ENCODE assay signal across 8 cellular contexts in genomic region chr6:159729598-159729997, GRCh38. TPM values are rescaled to one million over a fixed set of nuclear protein-coding genes. Genes with fewer than 3 reads are reported as not detected.
DNase-seq lines count a peak whose midpoint lies in the region; ATAC-seq and TF ChIP-seq lines count a peak whose summit lies in the region.

No MANE protein-coding gene starts in this region.

- DNase-seq in activated T-cell treated with anti-CD3 and anti-CD28 coated beads, Interleukin-2, amount 50 U/mL, for 4 hours: no peak
- DNase-seq in activated T-cell treated with anti-CD3 and anti-CD28 coated beads for 4 hours (no peak), NT2/D1 (ENCODE audit: low read depth, low spot score) (no peak), endothelial cell (ENCODE audit: low spot score) (no peak), NCI-H1930 (lab: John Stamatoyannopoulos, UW) (no peak), NCI-H187 treated with DMSO at 0.1 percent for 48 hours (lab: John Stamatoyannopoulos, UW) (no peak), dedifferentiated amniotic fluid mesenchymal stem cell (ENCODE audit: extremely low spot score) (no peak)

- H3K36me3 ChIP-seq in NT2/D1 (ENCODE audit: insufficient read depth, insufficient read length, low read length) (peaks cover 18% of the 10 kb centered on the region), rectal smooth muscle tissue (ENCODE audit: control insufficient read depth, insufficient read depth, low read length) (peaks cover 2% of the 10 kb centered on the region)

- no peak for TF ChIP-seq CTCF in endothelial cell (IDR thresholded peaks at IDR 0.05; ENCODE audit: unreplicated experiment)

- H3K27me3 Mint-ChIP-seq in activated T-cell treated with anti-CD3 and anti-CD28 coated beads, Interleukin-2, amount 50 U/mL, for 4 hours (ENCODE audit: low read depth): no peaks in the 10 kb centered on the region
- no peaks in the 10 kb centered on the region for H3K27me3 Mint-ChIP-seq in endothelial cell (ENCODE audit: unreplicated experiment)

- ATAC-seq in activated T-cell treated with anti-CD3 and anti-CD28 coated beads, Interleukin-2, amount 50 U/mL, for 4 hours: no peak

- H3K9me3 ChIP-seq in NT2/D1 (ENCODE audit: insufficient read depth, low read length): no peaks in the 10 kb centered on the region

- H3K9ac ChIP-seq in NT2/D1 (ENCODE audit: insufficient read length, low read depth) (peak overlapping the region; percentile 24), rectal smooth muscle tissue (ENCODE audit: low read length) (no peak overlapping the region)

- peak overlapping the region; percentile 32 for H3K27ac Mint-ChIP-seq in endothelial cell (ENCODE audit: unreplicated experiment)

- peak overlapping the region; percentile 91 for H3K4me3 Mint-ChIP-seq in activated T-cell treated with anti-CD3 and anti-CD28 coated beads, Interleukin-2, amount 50 U/mL, for 4 hours
- no peak overlapping the region for H3K4me3 Mint-ChIP-seq in endothelial cell (ENCODE audit: unreplicated experiment)

- H3K4me3 ChIP-seq in NT2/D1 (ENCODE audit: insufficient read length, low read depth): peak overlapping the region; percentile 85
- peak overlapping the region; percentile 81 for H3K4me3 ChIP-seq in rectal smooth muscle tissue (ENCODE audit: low read length)

- H3K9me3 Mint-ChIP-seq in activated T-cell treated with anti-CD3 and anti-CD28 coated beads, Interleukin-2, amount 50 U/mL, for 4 hours: no peaks in the 10 kb centered on the region
- no peaks in the 10 kb centered on the region for H3K9me3 Mint-ChIP-seq in endothelial cell (ENCODE audit: unreplicated experiment)

- H3K27me3 ChIP-seq in NT2/D1 (ENCODE audit: insufficient read depth, insufficient read length): no peaks in the 10 kb centered on the region
- H3K27me3 ChIP-seq in rectal smooth muscle tissue (ENCODE audit: control insufficient read depth, insufficient read depth, low read length): no peaks in the 10 kb centered on the region

- H3K27ac ChIP-seq in rectal smooth muscle tissue (ENCODE audit: low read depth, low read length): no peak overlapping the region

- peaks cover 53% of the 10 kb centered on the region for H3K4me1 Mint-ChIP-seq in activated T-cell treated with anti-CD3 and anti-CD28 coated beads, Interleukin-2, amount 50 U/mL, for 4 hours (ENCODE audit: low read depth)
- H3K4me1 Mint-ChIP-seq in endothelial cell (ENCODE audit: unreplicated experiment): peaks cover 19% of the 10 kb centered on the region

- H3K4me1 ChIP-seq in NT2/D1 (ENCODE audit: insufficient read depth, insufficient read length): no peaks in the 10 kb centered on the region
- H3K4me1 ChIP-seq in rectal smooth muscle tissue (ENCODE audit: control insufficient read depth, insufficient read depth, low read length): peaks cover 15% of the 10 kb centered on the region

- peaks cover 6% of the 10 kb centered on the region for H3K36me3 Mint-ChIP-seq in activated T-cell treated with anti-CD3 and anti-CD28 coated beads, Interleukin-2, amount 50 U/mL, for 4 hours (ENCODE audit: insufficient read depth)
- H3K36me3 Mint-ChIP-seq in endothelial cell (ENCODE audit: low read depth, unreplicated experiment): peaks cover 7% of the 10 kb centered on the region

RNA-seq across cellular contexts. Expression of gene WTAP, which starts 2.3 kb away (rescaled TPM):
- total RNA-seq in activated T-cell treated with anti-CD3 and anti-CD28 coated beads, Interleukin-2, amount 50 U/mL, for 4 hours: 100 to 1,000 TPM; 103 to 108 (median 104) TPM
- 95.4 TPM for total RNA-seq in endothelial cell (ENCODE audit: unreplicated experiment)

RNA-seq across cellular contexts. Expression of gene ACAT2, which starts 32.2 kb away (rescaled TPM):
- 10 to 100 TPM; 37.2 to 49.0 (median 44.1) TPM for total RNA-seq in activated T-cell treated with anti-CD3 and anti-CD28 coated beads, Interleukin-2, amount 50 U/mL, for 4 hours
- 119 TPM for total RNA-seq in endothelial cell (ENCODE audit: unreplicated experiment)

RNA-seq across cellular contexts. Expression of gene SOD2, which starts 36.6 kb away (rescaled TPM):
- 100 to 1,000 TPM; 116 to 147 (median 133) TPM for total RNA-seq in activated T-cell treated with anti-CD3 and anti-CD28 coated beads, Interleukin-2, amount 50 U/mL, for 4 hours
- total RNA-seq in endothelial cell (ENCODE audit: unreplicated experiment): 41.3 TPM

RNA-seq across cellular contexts. Expression of gene TCP1, which starts 59.8 kb away (rescaled TPM):
- total RNA-seq in activated T-cell treated with anti-CD3 and anti-CD28 coated beads, Interleukin-2, amount 50 U/mL, for 4 hours: 100 to 1,000 TPM; 623 to 691 (median 686) TPM
- 213 TPM for total RNA-seq in endothelial cell (ENCODE audit: unreplicated experiment)
